14 cellular contexts compared by ENCODE assay signal in the genomic region with DNA sequence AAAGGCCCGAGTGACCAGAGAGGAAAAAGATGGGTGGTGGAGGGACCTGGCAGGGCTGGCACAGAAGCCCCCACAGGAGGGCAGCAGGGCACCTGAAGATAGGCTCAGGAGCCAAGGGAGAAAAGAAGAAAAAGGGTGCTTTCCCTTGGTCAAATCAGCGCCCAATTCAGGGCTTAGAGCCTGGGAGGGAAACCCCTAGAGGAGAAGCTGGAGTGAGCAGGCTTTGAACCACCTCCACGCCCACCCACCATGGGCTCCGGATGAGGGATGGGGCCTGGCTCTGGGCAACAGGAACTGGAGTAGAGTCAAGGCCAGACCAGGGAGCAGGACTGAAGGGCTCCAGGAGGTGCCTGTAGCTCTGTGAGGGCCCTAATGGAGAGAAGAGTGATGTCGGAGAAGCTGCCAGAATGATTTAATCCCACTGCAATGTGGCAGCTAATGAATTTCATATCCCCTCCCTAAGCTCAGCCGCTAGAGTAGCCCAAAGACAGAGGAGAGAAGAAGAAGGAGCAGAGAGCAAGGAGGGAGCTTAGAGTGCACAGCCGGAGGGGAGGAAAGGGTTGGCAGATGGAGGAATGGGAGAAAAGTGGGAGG. TPM values are rescaled to one million over a fixed set of nuclear protein-coding genes. Genes with fewer than 3 reads are reported as not detected.
DNase-seq lines count a peak whose midpoint lies in the region; ATAC-seq and TF ChIP-seq lines count a peak whose summit lies in the region.
"Had no signal": no experiment of that assay in that cellular context is flagged by ENCODE, and none has a peak within 500 bp of the region (broad histone marks: within the 10 kb centered on the region; RNA-seq: fewer than 3 reads in every experiment).

No MANE protein-coding gene starts in this region.

- H3K36me3 ChIP-seq in fibroblast of lung (ENCODE audit: control insufficient read depth, insufficient read depth, low read length), result no peaks in the 10 kb centered on the region
- no peaks in the 10 kb centered on the region for H3K36me3 ChIP-seq in neuronal stem cell (replicated peaks in 1 of 2; ENCODE audit: control insufficient read depth in 2 of 2, insufficient read depth in 2 of 2, low read length in 2 of 2)

- no peak overlapping the region for H4K91ac ChIP-seq in neuronal stem cell (ENCODE audit: low read depth, low read length, poor library complexity)

- ATAC-seq in HG02571 (IDR thresholded peaks at IDR 0.05; ENCODE audit: unreplicated experiment) (no peak), GM19467 (IDR thresholded peaks at IDR 0.05; ENCODE audit: unreplicated experiment) (no peak)

- no peak overlapping the region for H3K14ac ChIP-seq in neuronal stem cell (ENCODE audit: low read length)

- no peaks in the 10 kb centered on the region for H3K9me3 ChIP-seq in fibroblast of lung (ENCODE audit: control insufficient read depth, insufficient read depth, low read depth, low read length)
- no peaks in the 10 kb centered on the region for H3K9me3 ChIP-seq in neuronal stem cell (replicated peaks in 1 of 2; ENCODE audit: control insufficient read depth in 2 of 2, insufficient read depth in 1 of 2, low read depth in 1 of 2, low read length in 2 of 2)
- H3K9me3 ChIP-seq: Caco-2 had no signal

- H2BK12ac ChIP-seq in neuronal stem cell (ENCODE audit: low read length), result no peak overlapping the region

- H3K79me2 ChIP-seq in fibroblast of lung (ENCODE audit: control insufficient read depth, insufficient read depth, low read length), result no peaks in the 10 kb centered on the region

- no CpG with 5 or more reads among the region's 7 CpGs for WGBS in neuronal stem cell (ENCODE audit: extremely low coverage in 2 of 2, insufficient read length in 2 of 2, insufficient replicate concordance in 1 of 2), 2 donors

- H2BK15ac ChIP-seq in neuronal stem cell (ENCODE audit: low read length), result no peak overlapping the region

- H3K27ac ChIP-seq in fibroblast of lung (ENCODE audit: insufficient read depth, low read length) (peak overlapping the region; percentile 44), neuronal stem cell (replicated peaks; ENCODE audit: low read length) (no peak overlapping the region)

- TF ChIP-seq CTCF in AG10803 (conservative IDR thresholded peaks at IDR 0.05; ENCODE audit: low read length), result peak; percentile 14
- peak in 1 of 2 donors; percentile 17 for TF ChIP-seq CTCF in fibroblast of lung (conservative IDR thresholded peaks at IDR 0.05 in 1 of 2, IDR thresholded peaks at IDR 0.05 in 1 of 2; ENCODE audit: low read depth in 1 of 2, low read length in 2 of 2)

- H4K20me1 ChIP-seq in fibroblast of lung (ENCODE audit: control insufficient read depth, extremely low read depth, insufficient read depth, low read length), result no peaks in the 10 kb centered on the region

- H3K79me1 ChIP-seq in neuronal stem cell (ENCODE audit: low read depth, low read length), result no peaks in the 10 kb centered on the region

- H3K4me1 ChIP-seq in fibroblast of lung (ENCODE audit: control insufficient read depth, extremely low read depth, insufficient read depth, low read length), result peaks cover 27% of the 10 kb centered on the region
- peaks cover 16 to 28% of the 10 kb centered on the region in 2 donors for H3K4me1 ChIP-seq in neuronal stem cell (ENCODE audit: control insufficient read depth in 2 of 2, insufficient read depth in 1 of 2, low read depth in 1 of 2, low read length in 2 of 2)
- H3K4me1 ChIP-seq: Caco-2 had no signal

- H3K4me3 ChIP-seq in AG10803 (ENCODE audit: low read length), result no peak overlapping the region; the same call in 1 of the 2 replicates
- no peak overlapping the region for H3K4me3 ChIP-seq in fibroblast of lung (replicated peaks in 1 of 4; ENCODE audit: control extremely low read depth in 1 of 4, insufficient read depth in 1 of 4, low read depth in 3 of 4, low read length in 4 of 4)
- no peak overlapping the region for H3K4me3 ChIP-seq in neuronal stem cell (ENCODE audit: low read length in 2 of 2)

- no peak overlapping the region for H3K23ac ChIP-seq in neuronal stem cell (ENCODE audit: low read depth, low read length, poor library complexity)

- no peak overlapping the region for H3K9ac ChIP-seq in fibroblast of lung (ENCODE audit: insufficient read depth, low read length)
- H3K9ac ChIP-seq in neuronal stem cell (ENCODE audit: low read depth, low read length, poor library complexity), result no peak overlapping the region

- peak overlapping the region; percentile 22 for H2AK5ac ChIP-seq in neuronal stem cell (ENCODE audit: low read depth, low read length)

- no peak overlapping the region for H4K8ac ChIP-seq in neuronal stem cell (ENCODE audit: low read depth, low read length)

- DNase-seq in AG10803 (ENCODE audit: low read depth) (peak; percentile 83), NCI-H69 (lab: John Stamatoyannopoulos, UW) (peak; percentile 81), fibroblast of lung (ENCODE audit: low read depth in 2 of 2) (peak; percentile 60 to 80), neuronal stem cell (ENCODE audit: low spot score) (no peak), HK-2 (ENCODE audit: unreplicated experiment) (no peak), NCI-H2081 (lab: John Stamatoyannopoulos, UW) (no peak)
- DNase-seq: Caco-2; effector CD4-positive, alpha-beta T cell; stimulated activated CD4-positive, alpha-beta T cell treated with anti-CD3 and anti-CD28 coated beads, Interleukin-1b, Interleukin-23, amount 100 ng/mL, for 48 hours had no signal

- H2BK5ac ChIP-seq in neuronal stem cell (ENCODE audit: low read length), result no peak overlapping the region

- H2AFZ ChIP-seq in fibroblast of lung (ENCODE audit: low read length) (peak overlapping the region; percentile 46), neuronal stem cell (ENCODE audit: low read length) (no peak overlapping the region)

- no peak overlapping the region for H3K4ac ChIP-seq in neuronal stem cell (ENCODE audit: low read length)

- H3K18ac ChIP-seq in neuronal stem cell (ENCODE audit: low read length), result peak overlapping the region; percentile 58

- no peaks in the 10 kb centered on the region for H3K27me3 ChIP-seq in fibroblast of lung (ENCODE audit: control insufficient read depth, insufficient read depth, low read length)
- H3K27me3 ChIP-seq in neuronal stem cell (ENCODE audit: control insufficient read depth in 3 of 3, insufficient read depth in 3 of 3, low read depth in 1 of 3, low read length in 3 of 3), result peaks cover 0 to 33% (median 0%) of the 10 kb centered on the region in 3 experiments

- H2BK120ac ChIP-seq in neuronal stem cell (ENCODE audit: low read depth, low read length), result no peak overlapping the region

- H3K4me2 ChIP-seq in fibroblast of lung (ENCODE audit: extremely low read depth, insufficient read depth, low read length) (peak overlapping the region; percentile 41), neuronal stem cell (ENCODE audit: insufficient read depth, low read length, poor library complexity, severe bottlenecking) (no peak overlapping the region)

RNA-seq across cellular contexts. Expression of gene PRELP, which starts 12.0 kb away (rescaled TPM):
- total RNA-seq in fibroblast of lung, result 4.5 and 4.9 TPM in 2 replicates
- polyA plus RNA-seq in fibroblast of lung, result 2.8 and 13.9 TPM in 2 replicates
- 5.7 and 39.6 TPM in 2 replicates for polyA plus RNA-seq in fibroblast of lung (2012)
- polyA minus RNA-seq in fibroblast of lung (ENCODE audit: low replicate concordance), result 5.6 and 37.3 TPM in 2 replicates
- polyA plus RNA-seq in neuronal stem cell (2013, experiment 1 of 2), result 3.9 TPM
- polyA plus RNA-seq in neuronal stem cell (2013, experiment 2 of 2), result 4.0 TPM
- total RNA-seq: Caco-2, RPMI7951 had no signal

RNA-seq across cellular contexts. Expression of gene OPTC, which starts 30.4 kb away (rescaled TPM):
- total RNA-seq in fibroblast of lung, result not detected in 2 replicates
- polyA plus RNA-seq in fibroblast of lung, result not detected in 2 replicates
- not detected in 2 replicates for polyA plus RNA-seq in fibroblast of lung (2012)
- polyA minus RNA-seq in fibroblast of lung (ENCODE audit: low replicate concordance), result not detected in 2 replicates
- 0.11 TPM for polyA plus RNA-seq in neuronal stem cell (2013, experiment 1 of 2)
- 0.08 TPM for polyA plus RNA-seq in neuronal stem cell (2013, experiment 2 of 2)
- total RNA-seq: Caco-2, LHCN-M2, lower leg skin, RPMI7951 had no signal

Comparison
In these comparisons a context has a peak if more than half of its experiments do, and no peak if none do; other contexts are left out.
1. DNase-seq: peak in AG10803 (single experiment), NCI-H69 (single experiment) and fibroblast of lung (2 of 2); none in neuronal stem cell (single experiment), HK-2 (single experiment) and NCI-H2081 (0 of 2).